ENCODE assay signal across 1 cellular context in the genomic region with DNA sequence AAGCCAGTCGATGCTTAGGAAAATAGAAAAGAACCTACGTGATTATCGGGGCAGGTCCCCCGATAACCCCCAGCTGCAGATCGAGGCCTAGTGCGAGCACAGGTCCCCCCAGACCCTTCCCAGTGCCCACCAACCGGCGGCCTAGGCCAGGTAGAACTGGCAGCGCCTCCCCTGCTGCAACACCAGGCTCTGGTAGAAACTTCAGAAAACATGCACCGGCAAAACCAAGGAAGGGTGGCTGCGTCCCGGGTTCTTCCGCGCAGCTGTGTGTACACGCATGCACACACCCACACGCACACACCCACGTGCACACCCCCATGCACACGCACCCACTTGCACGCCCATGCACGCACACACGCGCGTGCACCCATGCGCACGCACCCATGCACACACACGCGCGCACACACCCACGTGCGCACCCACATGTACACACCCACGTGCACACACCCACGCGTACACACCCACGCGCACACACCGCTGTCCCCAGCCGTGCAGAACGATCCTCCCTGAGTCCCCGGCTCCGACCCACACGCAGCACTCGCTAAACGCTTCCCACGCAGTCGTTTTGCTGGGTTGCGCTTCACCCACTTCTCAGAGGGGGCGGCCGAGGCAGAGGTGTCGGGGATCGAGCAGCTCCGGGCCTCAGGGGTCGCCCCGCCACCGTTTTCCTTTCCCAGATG.
TF ChIP-seq lines count a peak whose summit lies in the region.

No MANE protein-coding gene starts in this region.

TF ChIP-seq in GM23338, 12 proteins besides CTCF, POLR2A, EP300 and RAD21 (continued from another document):
- TF ChIP-seq ETS1 (IDR thresholded peaks at IDR 0.05) (no peak), CREB1 (CRISPR knock-in tag; IDR thresholded peaks at IDR 0.05; ENCODE audit: low read depth) (no peak), ZNF114 (CRISPR knock-in tag; IDR thresholded peaks at IDR 0.05) (no peak), ZNF462 (CRISPR knock-in tag; IDR thresholded peaks at IDR 0.05) (no peak), EZH2phosphoT487 (IDR thresholded peaks at IDR 0.05; ENCODE audit: unreplicated experiment) (no peak), ZNF331 (CRISPR knock-in tag; IDR thresholded peaks at IDR 0.05; ENCODE audit: low read depth) (no peak), JUNB (IDR thresholded peaks at IDR 0.05; ENCODE audit: unreplicated experiment) (no peak), REST (IDR thresholded peaks at IDR 0.05; ENCODE audit: unreplicated experiment) (no peak)
